ENCODE assay signal across 1 cellular context in the genomic region with DNA sequence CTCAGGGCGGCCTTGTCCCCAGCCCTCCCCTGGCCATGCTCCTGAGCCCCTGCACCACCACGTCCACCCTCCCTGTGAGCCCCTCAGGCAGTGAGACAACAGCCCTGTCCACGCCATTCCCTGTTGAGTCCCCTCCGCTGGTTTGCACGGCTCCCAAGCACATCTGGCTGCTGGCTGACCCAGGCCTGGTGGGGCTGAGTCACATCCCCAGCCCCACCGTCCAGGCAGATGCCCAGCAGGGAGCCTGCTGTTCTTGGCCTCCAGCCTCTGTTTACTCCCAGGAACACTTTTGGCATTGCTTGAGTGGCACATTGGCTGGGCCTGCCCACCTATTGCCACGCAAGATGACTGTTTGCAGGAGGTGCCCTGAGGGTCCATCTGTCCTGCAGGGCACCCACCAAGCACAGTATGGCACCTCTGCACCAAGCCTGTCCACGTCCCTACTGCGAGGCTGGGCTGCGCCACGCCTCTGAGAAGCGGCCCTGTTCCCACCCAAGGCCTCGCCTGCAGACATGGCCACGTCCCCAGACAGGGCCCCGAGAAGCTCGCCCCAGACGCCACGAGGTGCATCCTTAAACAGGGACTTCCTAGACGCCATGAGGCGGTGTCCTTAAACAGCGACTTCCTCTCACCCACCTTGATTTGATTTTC.
TF ChIP-seq lines count a peak whose summit lies in the region.

No MANE protein-coding gene starts in this region.

TF ChIP-seq in WTC11, 78 proteins besides CTCF, POLR2A, EP300 and RAD21 (continued from another document):
- no peak for TF ChIP-seq NR1H2 (CRISPR knock-in tag; IDR thresholded peaks at IDR 0.05)
TF ChIP-seq in WTC11: peak in this region for 0.
